Comparison of ENCODE assay signal across 26 cellular contexts in the genomic region with DNA sequence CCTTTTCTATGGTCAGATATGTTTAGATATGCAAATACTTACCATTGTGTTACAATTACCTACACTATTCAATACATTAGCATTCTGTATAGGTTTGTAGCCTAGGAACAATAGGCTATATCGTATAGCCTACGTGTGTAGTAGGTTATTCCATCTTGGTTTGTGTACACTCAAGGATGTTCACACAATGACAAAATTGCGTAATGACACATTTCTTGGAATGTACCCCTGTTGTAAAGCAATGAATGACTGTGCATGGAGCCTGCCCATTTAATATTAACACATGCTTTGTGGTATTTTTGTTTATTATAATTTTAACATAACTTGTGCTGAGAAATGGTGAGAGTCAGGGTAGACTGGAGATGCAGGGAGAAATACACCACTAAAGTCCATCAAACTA.
"Had no signal": no experiment of that assay in that cellular context is flagged by ENCODE, and none has a peak within 500 bp of the region (broad histone marks: within the 10 kb centered on the region; RNA-seq: fewer than 3 reads in every experiment).

No MANE protein-coding gene starts in this region.

- H3K27ac ChIP-seq: ascending aorta, cardiac muscle cell, Peyer's patch, RWPE1, SJCRH30 had no signal

- H3K27me3 ChIP-seq: ascending aorta, cardiac muscle cell, Peyer's patch, SJCRH30 had no signal

- DNase-seq: activated CD4-positive, alpha-beta T cell treated with anti-CD3 and anti-CD28 coated beads for 48 hours; activated CD4-positive, alpha-beta T cell treated with anti-CD3 and anti-CD28 coated beads, Interleukin-2, amount 50 U/mL, for 48 hours; activated CD4-positive, CD25-positive, alpha-beta regulatory T cell treated with anti-CD3 and anti-CD28 coated beads, Interleukin-2, amount 50 U/mL, for 72 hours; activated CD8-positive, alpha-beta memory T cell treated with anti-CD3 and anti-CD28 coated beads for 24 hours; activated effector memory CD4-positive, alpha-beta T cell treated with anti-CD3 and anti-CD28 coated beads, Interleukin-2, amount 50 U/mL, for 16 hours; activated naive CD4-positive, alpha-beta T cell treated with Interleukin-2 at 50 U/mL for 16 hours; activated naive CD8-positive, alpha-beta T cell treated with anti-CD3 and anti-CD28 coated beads, Interleukin-2, amount 50 U/mL, for 24 hours; activated T-cell treated with anti-CD3 and anti-CD28 coated beads, Interleukin-2, amount 50 U/mL, for 4 hours; amniotic stem cell; MM.1S; NCI-H1105; NCI-H1436; NCI-H187; NCI-H2081; NCI-H446; NCI-H524; Peyer's patch; Right ventricle myocardium superior; SJCRH30; SK-N-SH; SW 1271 had no signal

- H3K36me3 ChIP-seq: ascending aorta, cardiac muscle cell, Peyer's patch, SJCRH30 had no signal

- H3K9ac ChIP-seq: SK-N-SH had no signal

- H3K4me2 ChIP-seq: SK-N-SH had no signal

- H3K4me1 ChIP-seq: ascending aorta, Peyer's patch, SJCRH30 had no signal

- H3K4me3 ChIP-seq: ascending aorta, cardiac muscle cell, Peyer's patch, SJCRH30 had no signal

- H3K9me3 ChIP-seq: ascending aorta, Peyer's patch, SJCRH30, SK-N-SH had no signal

- ATAC-seq: activated naive CD4-positive, alpha-beta T cell treated with anti-CD3 and anti-CD28 coated beads, Interleukin-2, amount 50 U/mL, for 72 hours; activated naive CD8-positive, alpha-beta T cell treated with anti-CD3 and anti-CD28 coated beads, Interleukin-2, amount 50 U/mL, for 24 hours; activated T-cell treated with anti-CD3 and anti-CD28 coated beads, Interleukin-2, amount 50 U/mL, for 4 hours; WTC11 had no signal
